28 cellular contexts compared by ENCODE assay signal in genomic region chr6:139583420-139583819, GRCh38.
DNase-seq lines count a peak whose midpoint lies in the region; ATAC-seq, FAIRE-seq and TF ChIP-seq lines count a peak whose summit lies in the region.
"Had no signal": no experiment of that assay in that cellular context is flagged by ENCODE, and none has a peak within 500 bp of the region (broad histone marks: within the 10 kb centered on the region; RNA-seq: fewer than 3 reads in every experiment).

No MANE protein-coding gene starts in this region.

- peaks cover 76% of the 10 kb centered on the region for H3K4me1 ChIP-seq in Caco-2
- H3K4me1 ChIP-seq in IMR-90 (ENCODE audit: control insufficient read depth, insufficient read depth, low read length) = peaks cover 14% of the 10 kb centered on the region
- peaks cover 28% of the 10 kb centered on the region for H3K4me1 ChIP-seq in astrocyte (ENCODE audit: insufficient read depth, low read length)
- peaks cover 6 to 20% (median 10%) of the 10 kb centered on the region in 4 donors for H3K4me1 ChIP-seq in stomach
- peaks cover 0 to 10% of the 10 kb centered on the region in 2 donors for H3K4me1 ChIP-seq in left lung

- H3K36me3 ChIP-seq in Caco-2 (ENCODE audit: control insufficient read depth, insufficient read depth, low read length) (no peaks in the 10 kb centered on the region), IMR-90 (ENCODE audit: control insufficient read depth, insufficient read depth, low read length) (no peaks in the 10 kb centered on the region), astrocyte (ENCODE audit: insufficient read depth, low read length) (no peaks in the 10 kb centered on the region), stomach (no peaks in the 10 kb centered on the region), left lung (no peaks in the 10 kb centered on the region)
- H3K36me3 ChIP-seq: neural progenitor cell had no signal

- no peaks in the 10 kb centered on the region for H3K27me3 ChIP-seq in Caco-2 (replicated peaks; ENCODE audit: control insufficient read depth, insufficient read depth, low read length)
- no peaks in the 10 kb centered on the region for H3K27me3 ChIP-seq in IMR-90 (ENCODE audit: control insufficient read depth, insufficient read depth, low read length)
- no peaks in the 10 kb centered on the region for H3K27me3 ChIP-seq in astrocyte (ENCODE audit: insufficient read depth, low read length)
- no peaks in the 10 kb centered on the region for H3K27me3 ChIP-seq in stomach
- H3K27me3 ChIP-seq in left lung = no peaks in the 10 kb centered on the region
- H3K27me3 ChIP-seq: neural progenitor cell had no signal

- TF ChIP-seq POLR2A in IMR-90 (IDR thresholded peaks at IDR 0.05; ENCODE audit: low read depth, low read length) (no peak), stomach (IDR thresholded peaks at IDR 0.05) (no peak)

- no peak overlapping the region; the same call in 1 of the 2 replicates for H4K91ac ChIP-seq in IMR-90 (ENCODE audit: insufficient read depth, low read depth, low read length)

- peak overlapping the region; percentile 41; the same call in 1 of the 2 replicates for H3K14ac ChIP-seq in IMR-90 (replicated peaks; ENCODE audit: low read depth, low read length)

- no peak overlapping the region for H3K4me3 ChIP-seq in Caco-2 (ENCODE audit: low read depth, low read length)
- no peak overlapping the region for H3K4me3 ChIP-seq in IMR-90 (ENCODE audit: insufficient read depth, low read depth, low read length)
- H3K4me3 ChIP-seq in astrocyte (ENCODE audit: insufficient read depth, low read depth, low read length) = no peak overlapping the region
- H3K4me3 ChIP-seq in stomach = no peak overlapping the region
- no peak overlapping the region for H3K4me3 ChIP-seq in left lung
- H3K4me3 ChIP-seq: neural progenitor cell had no signal

- DNase-seq in Caco-2 = peak in 1 of 2 experiments; percentile 37
- peak; percentile 51 for DNase-seq in IMR-90
- DNase-seq in astrocyte (ENCODE audit: low read depth) = peak; percentile 48
- DNase-seq in kidney tubule cell (ENCODE audit: low spot score) = peak; percentile 58
- DNase-seq in stomach = no peak
- no peak for DNase-seq in RPMI8226
- no peak for DNase-seq in left lung
- DNase-seq: ACHN; activated CD4-positive, alpha-beta T cell treated with anti-CD3 and anti-CD28 coated beads, Interleukin-2, amount 50 U/mL, for 4 hours; activated naive CD4-positive, alpha-beta T cell treated with Interleukin-2 at 50 U/mL for 16 hours; anterior cingulate cortex; DMS 273 treated with DMSO at 0.1 percent for 48 hours; endodermal cell; hypothalamus; KG1; NCI-H2029 treated with DMSO at 0.1 percent for 48 hours; NCI-H524; Right ventricle myocardium superior; stimulated activated CD4-positive, alpha-beta T cell treated with anti-CD3 and anti-CD28 coated beads, Interleukin-12 subunit alpha, Interleukin-12 subunit beta, amount 100 ng/mL, for 4 hours; stimulated activated CD8-positive, alpha-beta memory T cell treated with anti-CD3 and anti-CD28 coated beads, Interleukin-4, amount 100 ng/mL, for 48 hours; T-helper 17 cell had no signal

- dilution Hi-C loops in IMR-90 (cut with HindIII; ENCODE audit: low sequenced_read_pairs, unreplicated experiment) = no loop called here

- peak overlapping the region; percentile 13 for H3K4me3 Mint-ChIP-seq in Caco-2 (ENCODE audit: unreplicated experiment)
- H3K4me3 Mint-ChIP-seq in astrocyte (ENCODE audit: unreplicated experiment) = peak overlapping the region; percentile 12
- H3K4me3 Mint-ChIP-seq: CD14-positive monocyte, endodermal cell, memory B cell, neural progenitor cell, T-helper 17 cell had no signal

- peak overlapping the region in 1 of 2 experiments; percentile 73; a peak in 2 of 4 replicates for H4K8ac ChIP-seq in IMR-90 (ENCODE audit: low read depth in 2 of 2, low read length in 2 of 2)

- peak overlapping the region; percentile 5; the same call in 1 of the 2 replicates for H4K5ac ChIP-seq in IMR-90 (ENCODE audit: low read depth, low read length)

- H2AK9ac ChIP-seq in IMR-90 (replicated peaks; ENCODE audit: low read depth, low read length, poor library complexity) = no peak overlapping the region

- CTCF ChIA-PET in Caco-2 (lab: Charles Lee) (no interaction called here), IMR-90 (lab: Yijun Ruan, JAX) (no interaction called here)

- H3K27me3 Mint-ChIP-seq in Caco-2 (ENCODE audit: insufficient read depth, unreplicated experiment) (no peaks in the 10 kb centered on the region), astrocyte (ENCODE audit: low read depth, unreplicated experiment) (no peaks in the 10 kb centered on the region)
- H3K27me3 Mint-ChIP-seq: memory B cell, T-helper 17 cell had no signal

- no peak overlapping the region for H3K56ac ChIP-seq in IMR-90 (ENCODE audit: extremely low read depth, insufficient read depth, low read length)

- H3K79me1 ChIP-seq in IMR-90 (ENCODE audit: low read depth in 1 of 2, low read length in 2 of 2) = peaks cover 0 to 4% of the 10 kb centered on the region in 2 experiments; a peak in 1 of 4 replicates

- ATAC-seq in IMR-90 (ENCODE audit: low read depth) (peak; percentile 12; the same call in 1 of the 2 replicates), GM19467 (IDR thresholded peaks at IDR 0.05; ENCODE audit: unreplicated experiment) (no peak), left lung (no peak)
- ATAC-seq: T-helper 17 cell had no signal

- peaks cover 56% of the 10 kb centered on the region for H3K4me1 Mint-ChIP-seq in Caco-2 (ENCODE audit: low read depth, unreplicated experiment)
- peaks cover 48% of the 10 kb centered on the region for H3K4me1 Mint-ChIP-seq in astrocyte (ENCODE audit: low read depth, unreplicated experiment)
- H3K4me1 Mint-ChIP-seq: memory B cell had no signal

- H3K27ac ChIP-seq in IMR-90 (ENCODE audit: insufficient read depth, low read length) (no peak overlapping the region), astrocyte (ENCODE audit: low read depth, low read length) (peak overlapping the region; percentile 39), stomach (no peak overlapping the region), left lung (no peak overlapping the region)
- H3K27ac ChIP-seq: neural progenitor cell, VCaP had no signal

- H3K4me2 ChIP-seq in IMR-90 (ENCODE audit: low read depth, low read length) (no peak overlapping the region; the same call in 1 of the 2 replicates), astrocyte (ENCODE audit: low read length) (peak overlapping the region; percentile 52)
- H3K4me2 ChIP-seq: neural progenitor cell had no signal

- no peak overlapping the region for H3K9ac ChIP-seq in IMR-90 (ENCODE audit: low read depth, low read length)
- no peak overlapping the region for H3K9ac ChIP-seq in astrocyte (ENCODE audit: low read length)
- H3K9ac ChIP-seq: neural progenitor cell had no signal

- no peak for TF ChIP-seq RAD21 in IMR-90 (IDR thresholded peaks at IDR 0.05; ENCODE audit: low read length)

- FAIRE-seq in astrocyte (lab: Jason Lieb, UNC) = peak; percentile 34
- FAIRE-seq: colon, GM12892 had no signal

- BruUV-seq in Caco-2 (replicated peaks; lab: Mats Ljungman, UMichigan) (no TSS peak), IMR-90 (replicated peaks; lab: Mats Ljungman, UMichigan) (no TSS peak)

- H3K9me3 Mint-ChIP-seq in Caco-2 (ENCODE audit: unreplicated experiment) = no peaks in the 10 kb centered on the region
- H3K9me3 Mint-ChIP-seq in astrocyte (ENCODE audit: unreplicated experiment) = no peaks in the 10 kb centered on the region
- H3K9me3 Mint-ChIP-seq: endodermal cell, memory B cell, neural progenitor cell had no signal

- no peaks in the 10 kb centered on the region for H3K79me2 ChIP-seq in astrocyte (ENCODE audit: insufficient read depth, low read length)

- TF ChIP-seq EP300 in stomach (IDR thresholded peaks at IDR 0.05) = no peak

- peak overlapping the region; percentile 13; the same call in 1 of the 2 replicates for H3K18ac ChIP-seq in IMR-90 (ENCODE audit: low read depth, low read length)

- TF ChIP-seq CTCF in Caco-2 (IDR thresholded peaks at IDR 0.05; ENCODE audit: insufficient read depth in 1 of 2, low read depth in 1 of 2, low read length in 1 of 2, severe bottlenecking in 1 of 2, unreplicated experiment in 1 of 2) = no peak
- TF ChIP-seq CTCF in IMR-90 (conservative IDR thresholded peaks at IDR 0.05; ENCODE audit: low read depth, low read length) = no peak
- no peak for TF ChIP-seq CTCF in astrocyte (IDR thresholded peaks at IDR 0.05; ENCODE audit: insufficient read depth, low read depth, low read length)
- TF ChIP-seq CTCF in stomach (IDR thresholded peaks at IDR 0.05) = no peak
- TF ChIP-seq CTCF in left lung (IDR thresholded peaks at IDR 0.05) = no peak

- no CpG with 5 or more reads among the region's 3 CpGs for WGBS in IMR-90 (ENCODE audit: extremely low coverage in 2 of 2, insufficient read length in 1 of 2), 2 experiments
- WGBS in stomach, 5 donors = 57 to 72% (median 68%) methylated on average over 3 of the region's 3 CpGs

- peak overlapping the region; percentile 69; the same call in 1 of the 2 replicates for H2AK5ac ChIP-seq in IMR-90 (ENCODE audit: low read depth, low read length)

- in situ Hi-C loops in IMR-90 (cut with MboI; ENCODE audit: low sequenced_read_pairs) = no loop called here

- H2BK5ac ChIP-seq in IMR-90 (ENCODE audit: low read depth, low read length, poor library complexity, severe bottlenecking) = peak overlapping the region; percentile 79

- H3K36me3 Mint-ChIP-seq in Caco-2 (ENCODE audit: insufficient read depth, unreplicated experiment) (peaks cover 10% of the 10 kb centered on the region), astrocyte (ENCODE audit: low read depth, unreplicated experiment) (no peaks in the 10 kb centered on the region)
- H3K36me3 Mint-ChIP-seq: CD14-positive monocyte, neural progenitor cell had no signal

- peak overlapping the region; percentile 54; the same call in 1 of the 2 replicates for H3K4ac ChIP-seq in IMR-90 (ENCODE audit: low read depth, low read length)

- H4K20me1 ChIP-seq in IMR-90 (ENCODE audit: insufficient read depth, low read length) = no peaks in the 10 kb centered on the region
- no peaks in the 10 kb centered on the region for H4K20me1 ChIP-seq in astrocyte (ENCODE audit: insufficient read depth, low read length)

- H2BK15ac ChIP-seq in IMR-90 (ENCODE audit: low read depth, low read length) = peak overlapping the region; percentile 25; the same call in 1 of the 3 replicates

- peak overlapping the region; percentile 83 for H2BK20ac ChIP-seq in IMR-90 (ENCODE audit: low read depth, low read length)

- POLR2A ChIA-PET in Caco-2 (lab: Charles Lee) = interaction anchor here (1.0 kb wide), 1 partner anchor 209 kb away, joined by 8 read pairs; the partner anchor contains the start of gene CITED2
- POLR2A ChIA-PET in IMR-90 (lab: Charles Lee; ENCODE audit: unreplicated experiment) = no interaction called here

- peak overlapping the region; percentile 80 for H2BK120ac ChIP-seq in IMR-90 (ENCODE audit: low read depth, low read length)

- no peaks in the 10 kb centered on the region for H3K9me3 ChIP-seq in Caco-2
- no peaks in the 10 kb centered on the region for H3K9me3 ChIP-seq in IMR-90 (ENCODE audit: control insufficient read depth, insufficient read depth, low read length)
- H3K9me3 ChIP-seq in astrocyte (ENCODE audit: insufficient read depth, low read depth, low read length) = no peaks in the 10 kb centered on the region
- no peaks in the 10 kb centered on the region for H3K9me3 ChIP-seq in stomach
- no peaks in the 10 kb centered on the region for H3K9me3 ChIP-seq in left lung

- intact Hi-C loops in Caco-2 (cut with micrococcal nuclease; ENCODE audit: unreplicated experiment) (no loop called here), IMR-90 (cut with micrococcal nuclease) (no loop called here), stomach (cut with DNase I; ENCODE audit: low total_unique reads) (no loop called here), left lung (cut with DNase I) (no loop called here)

- H3K23ac ChIP-seq in IMR-90 (ENCODE audit: low read depth, low read length) = peak overlapping the region; percentile 8; the same call in 1 of the 2 replicates

- H3K27ac Mint-ChIP-seq in Caco-2 (ENCODE audit: unreplicated experiment) (peak overlapping the region; percentile 77), astrocyte (ENCODE audit: unreplicated experiment) (peak overlapping the region; percentile 59)
- H3K27ac Mint-ChIP-seq: CD14-positive monocyte, endodermal cell, memory B cell, neural progenitor cell, T-helper 17 cell had no signal

- H3K9me1 ChIP-seq in IMR-90 (ENCODE audit: insufficient read depth, low read length) = peaks cover 7% of the 10 kb centered on the region

- no peak overlapping the region for H2AFZ ChIP-seq in IMR-90 (replicated peaks; ENCODE audit: low read length, poor library complexity)
- H2AFZ ChIP-seq in astrocyte (ENCODE audit: low read depth, low read length) = no peak overlapping the region
- H2AFZ ChIP-seq: neural progenitor cell had no signal

Comparison
In these comparisons a context has a peak if more than half of its experiments do, and no peak if none do; other contexts are left out.
1. DNase-seq: peak in IMR-90 (single experiment), astrocyte (single experiment) and kidney tubule cell (single experiment); none in stomach (single experiment), RPMI8226 (single experiment) and left lung (0 of 2).